8 cellular contexts compared by ENCODE assay signal in genomic region chr6:32968093-32968769, GRCh38. TPM values are rescaled to one million over a fixed set of nuclear protein-coding genes. Genes with fewer than 3 reads are reported as not detected.
DNase-seq lines count a peak whose midpoint lies in the region; ATAC-seq and TF ChIP-seq lines count a peak whose summit lies in the region.

BRD2 (plus strand) TSS chr6:32968594; CDS start chr6:32972899, 4,305 bp downstream.

- peaks cover 29% of the 10 kb centered on the region for H3K4me1 Mint-ChIP-seq in brain

- peaks cover 9% of the 10 kb centered on the region for H3K36me3 ChIP-seq in iPS DF 6.9 (ENCODE audit: control insufficient read depth, insufficient read depth, low read length)
- H3K36me3 ChIP-seq in gastrocnemius medialis, result peaks cover 0 to 10% of the 10 kb centered on the region in 2 donors

- no peaks in the 10 kb centered on the region for H3K4me1 ChIP-seq in iPS DF 6.9 (ENCODE audit: control insufficient read depth, insufficient read depth, low read length)
- peaks cover 20 to 32% of the 10 kb centered on the region in 2 donors for H3K4me1 ChIP-seq in gastrocnemius medialis

- H3K27ac Mint-ChIP-seq in brain, result peak within 1 kb of the TSS; percentile 97 to 100 (median 100)

- peak within 1 kb of the TSS; percentile 54 for H3K27ac ChIP-seq in iPS DF 6.9 (ENCODE audit: low read length)
- peak within 1 kb of the TSS; percentile 97 to 100 (median 100) for H3K27ac ChIP-seq in gastrocnemius medialis

- H3K9me3 ChIP-seq in iPS DF 6.9 (ENCODE audit: control insufficient read depth, insufficient read depth, low read length) (no peaks in the 10 kb centered on the region), gastrocnemius medialis (no peaks in the 10 kb centered on the region)

- H3K36me3 Mint-ChIP-seq in brain, result peaks cover 17% of the 10 kb centered on the region

- no CpG with 5 or more reads among the region's 55 CpGs for WGBS in iPS DF 6.9 (ENCODE audit: insufficient coverage, insufficient read length)

- H3K4me3 ChIP-seq in iPS DF 6.9 (ENCODE audit: low read length) (peak within 1 kb of the TSS; percentile 95), gastrocnemius medialis (peak within 1 kb of the TSS; percentile 75 to 95 (median 78))

- ATAC-seq in HG03039 (IDR thresholded peaks at IDR 0.05; ENCODE audit: unreplicated experiment) (peak; percentile 28), gastrocnemius medialis (peak; percentile 45 to 53), HG03469 (IDR thresholded peaks at IDR 0.05; ENCODE audit: unreplicated experiment) (no peak)

- DNase-seq in GM13977 (ENCODE audit: low spot score), result peak; percentile 89
- peak; percentile 61 for DNase-seq in NCI-H2107 treated with DMSO at 0.1 percent for 48 hours (lab: John Stamatoyannopoulos, UW; ENCODE audit: unreplicated experiment)
- peak; percentile 97 for DNase-seq in UCSD-AML1 (lab: John Stamatoyannopoulos, UW; ENCODE audit: unreplicated experiment)
- DNase-seq in iPS DF 6.9 (ENCODE audit: low read depth, low spot score), result no peak
- DNase-seq in gastrocnemius medialis, result peak; percentile 96 to 97

- TF ChIP-seq CTCF in GM13977 (IDR thresholded peaks at IDR 0.05; ENCODE audit: extremely low read depth, insufficient read depth, missing control alignments) (no peak), brain (conservative IDR thresholded peaks at IDR 0.05) (no peak), gastrocnemius medialis (IDR thresholded peaks at IDR 0.05 in 4 of 5, conservative IDR thresholded peaks at IDR 0.05 in 1 of 5) (no peak)

- in situ Hi-C loops in GM13977 (cut with MboI; ENCODE audit: low pct_unique_long_range_greater_than_20kb, low sequenced_read_pairs, unreplicated experiment) (no loop called here), gastrocnemius medialis (cut with MboI; ENCODE audit: low sequenced_read_pairs in 4 of 4) (loop anchor here in 3 of 4 donors (25.0 kb wide), 3 partner anchors 444 to 1006 kb away; partner anchors contain the start of genes AGER (in 3 of the 3), AGPAT1 (in 3 of the 3), GPSM3 (in 3 of the 3) and PBX2 (in 3 of the 3))

- H3K4me3 Mint-ChIP-seq in brain, result peak within 1 kb of the TSS; percentile 88 to 98 (median 94)

- intact Hi-C loops in gastrocnemius medialis (cut with DNase I; ENCODE audit: low total_unique reads), result loop anchor here (1.0 to 5.0 kb wide), 6 partner anchors 15 to 791 kb away; partner anchors contain the start of genes AGPAT1, HLA-DMA, RNF5 and RXRB

- H3K27me3 ChIP-seq in iPS DF 6.9 (ENCODE audit: control insufficient read depth, insufficient read depth, low read length) (no peaks in the 10 kb centered on the region), gastrocnemius medialis (no peaks in the 10 kb centered on the region)

- no peaks in the 10 kb centered on the region for H3K9me3 Mint-ChIP-seq in brain

- H3K27me3 Mint-ChIP-seq in brain, result peaks cover 23% of the 10 kb centered on the region

- TF ChIP-seq POLR2A in gastrocnemius medialis (IDR thresholded peaks at IDR 0.05), result peak; percentile 96 to 99

RNA-seq across cellular contexts. Expression of gene BRD2, which starts in this region (rescaled TPM):
- 181 TPM for polyA plus RNA-seq in brain (ENCODE audit: insufficient read depth, low read depth, low replicate concordance)
- 100 to 1,000 TPM in 1 of 4 donors, 10 to 100 TPM in 3; 62.5 to 108 (median 86.6) TPM for total RNA-seq in gastrocnemius medialis
